8 cellular contexts compared by ENCODE assay signal in the genomic region with DNA sequence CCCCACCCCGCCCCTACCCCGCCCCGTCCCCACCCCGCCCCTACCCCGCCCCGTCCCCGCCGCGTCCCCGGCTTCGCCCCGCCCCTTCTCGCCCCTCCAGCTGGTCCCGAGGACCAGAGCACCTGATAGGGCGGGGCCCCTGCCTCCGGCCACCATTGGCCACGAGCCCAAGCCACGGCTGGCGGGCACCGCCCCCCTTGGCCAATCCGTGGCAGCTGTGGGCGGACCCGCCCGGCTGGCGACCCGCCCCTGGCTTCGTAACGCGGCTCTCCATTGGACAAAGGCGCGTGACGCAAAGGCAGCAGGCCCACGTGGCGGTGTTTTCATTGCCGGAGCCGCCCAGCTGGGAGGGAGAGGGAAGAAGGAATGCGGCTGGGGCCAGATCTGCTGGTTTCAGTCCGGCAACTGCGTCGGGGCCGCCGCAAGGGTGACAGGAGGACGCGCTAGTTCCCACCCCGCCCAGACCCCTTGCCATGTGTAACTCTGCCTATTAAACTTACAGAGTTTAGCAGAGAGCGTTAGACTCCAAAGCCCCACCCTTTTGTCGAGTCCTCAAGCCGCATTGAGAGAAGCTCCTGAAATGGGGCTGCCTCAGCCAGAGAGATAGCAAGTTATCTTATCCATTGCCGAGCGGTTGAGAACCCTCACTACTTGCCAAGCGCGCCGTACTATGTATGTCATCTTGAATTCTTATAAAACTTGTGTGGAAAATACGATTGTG. TPM values are rescaled to one million over a fixed set of nuclear protein-coding genes. Genes with fewer than 3 reads are reported as not detected.
DNase-seq lines count a peak whose midpoint lies in the region; ATAC-seq and FAIRE-seq lines count a peak whose summit lies in the region.

No MANE protein-coding gene starts in this region.

- peaks cover 10% of the 10 kb centered on the region for H3K36me3 ChIP-seq in mesodermal cell (ENCODE audit: control insufficient read depth, insufficient read depth, low read length)

- WGBS in mesodermal cell (ENCODE audit: insufficient coverage in 2 of 2), 2 experiments = 0 to 1% methylated on average over 22 to 31 of the region's 54 CpGs

- H3K27ac ChIP-seq in mesodermal cell (ENCODE audit: low read depth, low read length, severe bottlenecking) = peak overlapping the region; percentile 73

- no peaks in the 10 kb centered on the region for H3K9me3 ChIP-seq in mesodermal cell (ENCODE audit: control insufficient read depth, low read length)

- peaks cover 11% of the 10 kb centered on the region for H3K4me1 ChIP-seq in mesodermal cell (ENCODE audit: control insufficient read depth, insufficient read depth, low read length, poor library complexity, severe bottlenecking)

- peak; percentile 78 for FAIRE-seq in endometrium (lab: Jason Lieb, UNC)

- peak; percentile 70 for ATAC-seq in GM21360 (IDR thresholded peaks at IDR 0.05; ENCODE audit: unreplicated experiment)

- DNase-seq in COLO829 (ENCODE audit: low spot score) (peak; percentile 91), HT-29 (ENCODE audit: low spot score) (peak; percentile 98), NOMO-1 (lab: John Stamatoyannopoulos, UW; ENCODE audit: unreplicated experiment in 2 of 2) (peak; percentile 96 to 97)
- peak; percentile 92 for DNase-seq in activated CD8-positive, alpha-beta memory T cell treated with anti-CD3 and anti-CD28 coated beads, Interleukin-2, amount 50 U/mL, for 24 hours (ENCODE audit: extremely low read depth)
- peak; percentile 94 for DNase-seq in stimulated activated CD8-positive, alpha-beta memory T cell treated with anti-CD3 and anti-CD28 coated beads, Interleukin-15, amount 100 ng/mL, for 24 hours (ENCODE audit: low read depth)

- H3K4me3 ChIP-seq in mesodermal cell (ENCODE audit: extremely low read depth, insufficient read depth, low read length, poor library complexity, severe bottlenecking) = peak overlapping the region; percentile 74

RNA-seq across cellular contexts. Expression of gene WIPI1, which starts 0.4 kb away (rescaled TPM):
- 4.4 and 7.3 TPM in 2 replicates for total RNA-seq in HT-29 (2014; rRNA removed; shearing (Covaris generic))
- 108 TPM for polyA plus RNA-seq in mesodermal cell (2013, experiment 1 of 2)
- polyA plus RNA-seq in mesodermal cell (2013, experiment 2 of 2) = 96.9 TPM

RNA-seq across cellular contexts. Expression of gene PRKAR1A, which starts 54.5 kb away (rescaled TPM):
- total RNA-seq in HT-29 (2014; rRNA removed; shearing (Covaris generic)) = 86.4 and 119 TPM in 2 replicates
- polyA plus RNA-seq in mesodermal cell (2013, experiment 1 of 2) = 179 TPM
- 150 TPM for polyA plus RNA-seq in mesodermal cell (2013, experiment 2 of 2)

Comparison
In these comparisons a context has a peak if more than half of its experiments do, and no peak if none do; other contexts are left out.
1. Peak in every context shown above with its lines: DNase-seq, ATAC-seq, H3K4me3 ChIP-seq and H3K27ac ChIP-seq.